ENCODE assay signal across 8 cellular contexts in genomic region chr1:11804666-11805453, GRCh38. TPM values are rescaled to one million over a fixed set of nuclear protein-coding genes. Genes with fewer than 3 reads are reported as not detected.
DNase-seq lines count a peak whose midpoint lies in the region; ATAC-seq, FAIRE-seq and TF ChIP-seq lines count a peak whose summit lies in the region.

No MANE protein-coding gene starts in this region.

- peaks cover 12% of the 10 kb centered on the region; the same call in 1 of the 2 replicates for H3K36me3 Mint-ChIP-seq in HFFc6 (ENCODE audit: low read depth)
- H3K36me3 Mint-ChIP-seq in stimulated activated naive B cell treated with anti-CD40 and anti-IgM and Interleukin-4, amounts not matched to agents 10 μg/mL and 1 μg/mL and 100 μg/mL, for 72 hours: peaks cover 47 to 68% of the 10 kb centered on the region in 2 donors

- H3K36me3 ChIP-seq in bronchial epithelial cell (ENCODE audit: control insufficient read depth, insufficient read depth, low read length): peaks cover 10% of the 10 kb centered on the region

- FAIRE-seq in bronchial epithelial cell (lab: Jason Lieb, UNC): no peak

- no peaks in the 10 kb centered on the region for H3K27me3 ChIP-seq in bronchial epithelial cell (ENCODE audit: control insufficient read depth, insufficient read depth, low read length)

- intact Hi-C loops in left colon (cut with DNase I, micrococcal nuclease): no loop called here

- peak overlapping the region; percentile 97 for H3K27ac Mint-ChIP-seq in HFFc6
- peak overlapping the region; percentile 97 for H3K27ac Mint-ChIP-seq in stimulated activated naive B cell treated with anti-CD40 and anti-IgM and Interleukin-4, amounts not matched to agents 10 μg/mL and 1 μg/mL and 100 μg/mL, for 72 hours

- H3K27me3 Mint-ChIP-seq in HFFc6 (ENCODE audit: insufficient read depth): peaks cover 4% of the 10 kb centered on the region; the same call in 1 of the 2 replicates
- no peaks in the 10 kb centered on the region for H3K27me3 Mint-ChIP-seq in stimulated activated naive B cell treated with anti-CD40 and anti-IgM and Interleukin-4, amounts not matched to agents 10 μg/mL and 1 μg/mL and 100 μg/mL, for 72 hours

- H3K4me3 ChIP-seq in AG10803 (ENCODE audit: low read length): peak overlapping the region; percentile 93
- peak overlapping the region; percentile 79 for H3K4me3 ChIP-seq in bronchial epithelial cell (ENCODE audit: low read depth, low read length)

- no peak for TF ChIP-seq CTCF in AG10803 (conservative IDR thresholded peaks at IDR 0.05; ENCODE audit: low read length)
- TF ChIP-seq CTCF in HFFc6 (IDR thresholded peaks at IDR 0.05): no peak
- no peak for TF ChIP-seq CTCF in bronchial epithelial cell (IDR thresholded peaks at IDR 0.05; ENCODE audit: insufficient read depth, low read length, severe bottlenecking)

- peak; percentile 16 for ATAC-seq in left colon
- ATAC-seq in stimulated activated naive B cell treated with anti-CD40 and anti-IgM and Interleukin-4, amounts not matched to agents 10 μg/mL and 1 μg/mL and 100 μg/mL, for 72 hours (replicated peaks): no peak
- ATAC-seq in GM21786 (IDR thresholded peaks at IDR 0.05; ENCODE audit: unreplicated experiment): no peak
- no peak for ATAC-seq in HG02884 (IDR thresholded peaks at IDR 0.05; ENCODE audit: unreplicated experiment)

- DNase-seq in AG10803 (ENCODE audit: low read depth): peak; percentile 31
- DNase-seq in HFFc6: no peak
- DNase-seq in RPMI7951 (ENCODE audit: low read depth): peak; percentile 51
- DNase-seq in bronchial epithelial cell (ENCODE audit: low read depth): peak; percentile 77
- DNase-seq in left colon: peak; percentile 61 to 67
- no peak for DNase-seq in stimulated activated naive B cell treated with anti-CD40 and anti-IgM and Interleukin-4, amounts not matched to agents 10 μg/mL and 1 μg/mL and 100 μg/mL, for 72 hours

- no peaks in the 10 kb centered on the region for H3K9me3 Mint-ChIP-seq in HFFc6
- no peaks in the 10 kb centered on the region for H3K9me3 Mint-ChIP-seq in stimulated activated naive B cell treated with anti-CD40 and anti-IgM and Interleukin-4, amounts not matched to agents 10 μg/mL and 1 μg/mL and 100 μg/mL, for 72 hours

- peaks cover 63% of the 10 kb centered on the region for H3K4me1 Mint-ChIP-seq in HFFc6 (ENCODE audit: low read depth)
- H3K4me1 Mint-ChIP-seq in stimulated activated naive B cell treated with anti-CD40 and anti-IgM and Interleukin-4, amounts not matched to agents 10 μg/mL and 1 μg/mL and 100 μg/mL, for 72 hours: peaks cover 31 to 77% of the 10 kb centered on the region in 2 donors

- H3K4me3 Mint-ChIP-seq in HFFc6: peak overlapping the region; percentile 100
- H3K4me3 Mint-ChIP-seq in stimulated activated naive B cell treated with anti-CD40 and anti-IgM and Interleukin-4, amounts not matched to agents 10 μg/mL and 1 μg/mL and 100 μg/mL, for 72 hours: peak overlapping the region; percentile 89 to 90

RNA-seq across cellular contexts. Expression of gene MTHFR, which starts 0.9 kb away (rescaled TPM):
- 10 to 100 TPM in 5 of 6 experiments, 1 to 10 TPM in 1; 9.4 to 11.7 (median 10.5) TPM for total RNA-seq in HFFc6 (2021; fragmentation: NEBNext Ultra II Directional; extraction: Animal tissue kit (Norgen Biotek cat#: 25700))
- 3.2 and 3.4 TPM in 2 replicates for total RNA-seq in RPMI7951 (2014; rRNA removed; shearing (Covaris generic))
- 16.3 and 21.6 TPM in 2 replicates for total RNA-seq in bronchial epithelial cell
- total RNA-seq in left colon: 10 to 100 TPM; 44.8 to 48.2 TPM

RNA-seq across cellular contexts. Expression of gene CLCN6, which starts 1.1 kb away (rescaled TPM):
- total RNA-seq in HFFc6 (2021; fragmentation: NEBNext Ultra II Directional; extraction: Animal tissue kit (Norgen Biotek cat#: 25700)): 1 to 10 TPM; 6.2 to 8.3 (median 7.9) TPM
- 5.5 and 6.2 TPM in 2 replicates for total RNA-seq in RPMI7951 (2014; rRNA removed; shearing (Covaris generic))
- 4.5 and 6.6 TPM in 2 replicates for total RNA-seq in bronchial epithelial cell
- 10 to 100 TPM; 14.6 to 20.4 TPM for total RNA-seq in left colon

RNA-seq across cellular contexts. Expression of gene NPPA, which starts 42.7 kb away (rescaled TPM):
- not detected for total RNA-seq in HFFc6 (2021; fragmentation: NEBNext Ultra II Directional; extraction: Animal tissue kit (Norgen Biotek cat#: 25700))
- not detected in 2 replicates for total RNA-seq in RPMI7951 (2014; rRNA removed; shearing (Covaris generic))
- total RNA-seq in bronchial epithelial cell (not detected in 2 replicates), left colon (not detected)

RNA-seq across cellular contexts. Expression of gene C1orf167, which starts 42.9 kb away (rescaled TPM):
- total RNA-seq in HFFc6 (2021; fragmentation: NEBNext Ultra II Directional; extraction: Animal tissue kit (Norgen Biotek cat#: 25700)): under 1 TPM in 4 of 6 experiments, not detected in 2; 0.23 to 0.59 (median 0.38) TPM
- total RNA-seq in RPMI7951 (2014; rRNA removed; shearing (Covaris generic)): not detected in 2 replicates
- total RNA-seq in bronchial epithelial cell: not detected in 2 replicates
- total RNA-seq in left colon: not detected

RNA-seq across cellular contexts. Expression of gene NPPB, which starts 53.9 kb away (rescaled TPM):
- total RNA-seq in HFFc6 (2021; fragmentation: NEBNext Ultra II Directional; extraction: Animal tissue kit (Norgen Biotek cat#: 25700)): not detected
- not detected in 2 replicates for total RNA-seq in RPMI7951 (2014; rRNA removed; shearing (Covaris generic))
- total RNA-seq in bronchial epithelial cell (not detected in 2 replicates), left colon (not detected)

Comparison
In these comparisons a context has a peak if more than half of its experiments do, and no peak if none do; other contexts are left out.
1. DNase-seq: peak in AG10803 (single experiment), RPMI7951 (single experiment), bronchial epithelial cell (single experiment) and left colon (2 of 2); none in HFFc6 (single experiment) and stimulated activated naive B cell treated with anti-CD40 and anti-IgM and Interleukin-4, amounts not matched to agents 10 μg/mL and 1 μg/mL and 100 μg/mL, for 72 hours (single experiment).